Comparison of ENCODE assay signal across 1 cellular context in the genomic region with DNA sequence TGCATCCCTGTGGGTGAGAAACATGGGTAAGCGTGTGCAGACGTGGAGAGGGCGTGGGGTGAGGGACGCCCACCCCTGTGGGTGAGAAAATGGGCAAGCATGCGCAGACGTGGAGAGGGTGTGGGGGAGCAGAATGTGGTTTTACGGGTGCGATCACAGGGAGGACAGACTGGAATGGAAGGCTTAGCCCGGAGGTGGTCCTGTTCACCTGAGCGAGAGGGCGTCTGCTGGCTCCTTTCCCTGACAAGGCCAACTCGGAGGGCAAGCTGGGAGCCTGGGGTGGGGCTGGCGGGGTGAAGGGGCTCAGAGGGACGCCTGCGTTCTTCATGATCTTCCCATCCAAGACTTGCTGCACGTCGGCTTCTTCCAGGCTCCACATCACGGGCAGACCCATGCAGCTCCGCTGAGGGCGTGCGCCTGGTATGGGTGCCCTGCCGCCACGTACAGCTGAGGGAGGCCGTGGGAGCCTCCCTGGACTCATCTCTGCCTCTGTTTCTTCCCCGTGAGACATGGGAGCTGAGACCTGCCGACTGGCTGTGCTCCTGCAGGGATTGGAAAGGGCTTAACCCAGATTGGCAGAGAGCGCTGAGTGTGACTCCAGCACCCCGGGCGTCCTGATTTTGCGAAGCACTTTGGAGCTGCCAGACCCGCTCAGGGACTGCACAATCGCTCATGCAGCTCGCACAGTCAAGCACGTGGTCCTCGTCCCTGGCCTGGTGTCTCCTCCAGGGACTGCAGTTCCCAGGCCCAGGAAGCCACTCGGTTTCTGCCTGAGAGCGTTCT.
TF ChIP-seq lines count a peak whose summit lies in the region.

No MANE protein-coding gene starts in this region.

TF ChIP-seq in K562, 482 proteins besides CTCF, POLR2A, EP300 and RAD21:
- TF ChIP-seq, protein P1, sequence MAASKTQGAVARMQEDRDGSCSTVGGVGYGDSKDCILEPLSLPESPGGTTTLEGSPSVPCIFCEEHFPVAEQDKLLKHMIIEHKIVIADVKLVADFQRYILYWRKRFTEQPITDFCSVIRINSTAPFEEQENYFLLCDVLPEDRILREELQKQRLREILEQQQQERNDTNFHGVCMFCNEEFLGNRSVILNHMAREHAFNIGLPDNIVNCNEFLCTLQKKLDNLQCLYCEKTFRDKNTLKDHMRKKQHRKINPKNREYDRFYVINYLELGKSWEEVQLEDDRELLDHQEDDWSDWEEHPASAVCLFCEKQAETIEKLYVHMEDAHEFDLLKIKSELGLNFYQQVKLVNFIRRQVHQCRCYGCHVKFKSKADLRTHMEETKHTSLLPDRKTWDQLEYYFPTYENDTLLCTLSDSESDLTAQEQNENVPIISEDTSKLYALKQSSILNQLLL (CRISPR knock-in tag; IDR thresholded peaks at IDR 0.05; ENCODE audit: borderline replicate concordance): no peak
- TF ChIP-seq HMBOX1 (IDR thresholded peaks at IDR 0.05) (no peak), ZNF644 (tag; IDR thresholded peaks at IDR 0.05; ENCODE audit: low read depth) (no peak), ETV5 (CRISPR knock-in tag; IDR thresholded peaks at IDR 0.05; ENCODE audit: low read depth) (no peak), ELK3 (CRISPR knock-in tag; IDR thresholded peaks at IDR 0.05) (no peak), E2F3 (CRISPR knock-in tag; IDR thresholded peaks at IDR 0.05) (no peak), ID3 (CRISPR knock-in tag; IDR thresholded peaks at IDR 0.05) (no peak), ID3 (tag; IDR thresholded peaks at IDR 0.05) (no peak), ZFP36 (IDR thresholded peaks at IDR 0.05; ENCODE audit: low read depth, low read length, partially characterized antibody) (no peak), ZNF24 (IDR thresholded peaks at IDR 0.05) (no peak), ESRRB (CRISPR knock-in tag; IDR thresholded peaks at IDR 0.05; ENCODE audit: borderline replicate concordance) (no peak)
- TF ChIP-seq, protein P2, sequence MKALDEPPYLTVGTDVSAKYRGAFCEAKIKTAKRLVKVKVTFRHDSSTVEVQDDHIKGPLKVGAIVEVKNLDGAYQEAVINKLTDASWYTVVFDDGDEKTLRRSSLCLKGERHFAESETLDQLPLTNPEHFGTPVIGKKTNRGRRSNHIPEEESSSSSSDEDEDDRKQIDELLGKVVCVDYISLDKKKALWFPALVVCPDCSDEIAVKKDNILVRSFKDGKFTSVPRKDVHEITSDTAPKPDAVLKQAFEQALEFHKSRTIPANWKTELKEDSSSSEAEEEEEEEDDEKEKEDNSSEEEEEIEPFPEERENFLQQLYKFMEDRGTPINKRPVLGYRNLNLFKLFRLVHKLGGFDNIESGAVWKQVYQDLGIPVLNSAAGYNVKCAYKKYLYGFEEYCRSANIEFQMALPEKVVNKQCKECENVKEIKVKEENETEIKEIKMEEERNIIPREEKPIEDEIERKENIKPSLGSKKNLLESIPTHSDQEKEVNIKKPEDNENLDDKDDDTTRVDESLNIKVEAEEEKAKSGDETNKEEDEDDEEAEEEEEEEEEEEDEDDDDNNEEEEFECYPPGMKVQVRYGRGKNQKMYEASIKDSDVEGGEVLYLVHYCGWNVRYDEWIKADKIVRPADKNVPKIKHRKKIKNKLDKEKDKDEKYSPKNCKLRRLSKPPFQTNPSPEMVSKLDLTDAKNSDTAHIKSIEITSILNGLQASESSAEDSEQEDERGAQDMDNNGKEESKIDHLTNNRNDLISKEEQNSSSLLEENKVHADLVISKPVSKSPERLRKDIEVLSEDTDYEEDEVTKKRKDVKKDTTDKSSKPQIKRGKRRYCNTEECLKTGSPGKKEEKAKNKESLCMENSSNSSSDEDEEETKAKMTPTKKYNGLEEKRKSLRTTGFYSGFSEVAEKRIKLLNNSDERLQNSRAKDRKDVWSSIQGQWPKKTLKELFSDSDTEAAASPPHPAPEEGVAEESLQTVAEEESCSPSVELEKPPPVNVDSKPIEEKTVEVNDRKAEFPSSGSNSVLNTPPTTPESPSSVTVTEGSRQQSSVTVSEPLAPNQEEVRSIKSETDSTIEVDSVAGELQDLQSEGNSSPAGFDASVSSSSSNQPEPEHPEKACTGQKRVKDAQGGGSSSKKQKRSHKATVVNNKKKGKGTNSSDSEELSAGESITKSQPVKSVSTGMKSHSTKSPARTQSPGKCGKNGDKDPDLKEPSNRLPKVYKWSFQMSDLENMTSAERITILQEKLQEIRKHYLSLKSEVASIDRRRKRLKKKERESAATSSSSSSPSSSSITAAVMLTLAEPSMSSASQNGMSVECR (CRISPR knock-in tag; IDR thresholded peaks at IDR 0.05): no peak
